In the genomic region with DNA sequence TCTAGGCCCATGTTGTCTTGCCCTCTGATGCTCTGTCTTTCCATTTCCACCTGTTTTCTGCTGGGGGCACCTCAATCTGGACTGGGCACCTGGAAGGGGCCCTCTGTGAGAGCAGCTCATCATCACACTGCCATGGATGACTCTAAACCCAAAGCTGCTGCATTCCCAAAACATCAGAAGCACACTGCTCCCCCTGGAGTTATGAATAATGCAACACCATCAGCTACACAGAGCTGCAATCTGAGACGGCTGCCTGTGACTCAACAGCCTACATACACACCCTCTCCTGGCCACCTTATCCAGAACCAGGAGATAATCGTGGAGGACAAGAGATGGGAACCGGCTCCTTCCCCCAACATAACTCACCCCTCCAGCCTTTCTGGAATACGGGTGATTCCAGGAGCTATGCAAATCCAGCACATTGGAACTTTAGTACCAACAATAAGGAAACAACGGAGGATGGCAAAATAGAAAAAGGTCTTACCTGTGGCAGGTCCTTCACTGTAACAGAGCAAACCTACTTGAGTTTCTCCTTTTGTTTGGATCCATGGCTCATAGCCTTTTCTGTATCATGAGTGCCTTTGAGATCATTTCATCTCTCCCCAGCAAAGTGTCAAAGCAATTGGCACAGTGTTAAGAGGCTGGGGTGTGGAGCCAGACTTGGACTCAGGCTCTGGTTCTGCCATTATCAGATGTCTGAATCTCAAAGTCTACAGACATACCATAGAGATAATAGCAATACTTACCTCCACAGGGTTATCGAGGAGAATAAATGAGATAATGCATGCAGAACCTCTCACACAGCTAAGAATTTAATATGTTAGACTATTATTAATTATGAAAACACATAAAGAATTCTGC, we compare ENCODE assay signal across 8 cellular contexts. TPM values are rescaled to one million over a fixed set of nuclear protein-coding genes. Genes with fewer than 3 reads are reported as not detected.
DNase-seq lines count a peak whose midpoint lies in the region; ATAC-seq and TF ChIP-seq lines count a peak whose summit lies in the region.

No MANE protein-coding gene starts in this region.

- H4K91ac ChIP-seq in IMR-90 (ENCODE audit: insufficient read depth, low read depth, low read length), result no peak overlapping the region
- no peak overlapping the region for H4K91ac ChIP-seq in neuronal stem cell (ENCODE audit: low read depth, low read length, poor library complexity)

- no peak overlapping the region for H3K4ac ChIP-seq in IMR-90 (ENCODE audit: low read depth, low read length)
- no peak overlapping the region for H3K4ac ChIP-seq in neuronal stem cell (ENCODE audit: low read length)

- H3K23ac ChIP-seq in IMR-90 (ENCODE audit: low read depth, low read length), result no peak overlapping the region
- no peak overlapping the region for H3K23ac ChIP-seq in neuronal stem cell (ENCODE audit: low read depth, low read length, poor library complexity)

- H3K9me1 ChIP-seq in IMR-90 (ENCODE audit: insufficient read depth, low read length), result peaks cover 17% of the 10 kb centered on the region

- H4K5ac ChIP-seq in IMR-90 (ENCODE audit: low read depth, low read length), result no peak overlapping the region

- H3K27ac ChIP-seq in IMR-90 (ENCODE audit: insufficient read depth, low read length), result no peak overlapping the region
- H3K27ac ChIP-seq in WERI-Rb-1, result no peak overlapping the region
- H3K27ac ChIP-seq in gastrocnemius medialis, result peak overlapping the region in 2 of 4 donors; percentile 44 to 51
- no peak overlapping the region for H3K27ac ChIP-seq in neuronal stem cell (replicated peaks; ENCODE audit: low read length)

- H2AFZ ChIP-seq in IMR-90 (replicated peaks; ENCODE audit: low read length, poor library complexity), result no peak overlapping the region
- no peak overlapping the region for H2AFZ ChIP-seq in neuronal stem cell (ENCODE audit: low read length)

- H2AK9ac ChIP-seq in IMR-90 (replicated peaks; ENCODE audit: low read depth, low read length, poor library complexity), result no peak overlapping the region

- H3K9me3 ChIP-seq in IMR-90 (ENCODE audit: control insufficient read depth, insufficient read depth, low read length), result no peaks in the 10 kb centered on the region
- H3K9me3 ChIP-seq in WERI-Rb-1 (ENCODE audit: severe bottlenecking), result no peaks in the 10 kb centered on the region
- H3K9me3 ChIP-seq in gastrocnemius medialis, result no peaks in the 10 kb centered on the region
- no peaks in the 10 kb centered on the region for H3K9me3 ChIP-seq in neuronal stem cell (replicated peaks in 1 of 2; ENCODE audit: control insufficient read depth in 2 of 2, insufficient read depth in 1 of 2, low read depth in 1 of 2, low read length in 2 of 2)

- no peak overlapping the region for H2BK20ac ChIP-seq in IMR-90 (ENCODE audit: low read depth, low read length)

- H2BK12ac ChIP-seq in neuronal stem cell (ENCODE audit: low read length), result no peak overlapping the region

- H3K14ac ChIP-seq in IMR-90 (replicated peaks; ENCODE audit: low read depth, low read length), result peak overlapping the region; percentile 41; the same call in 1 of the 2 replicates
- H3K14ac ChIP-seq in neuronal stem cell (ENCODE audit: low read length), result no peak overlapping the region

- TF ChIP-seq POLR2A in IMR-90 (IDR thresholded peaks at IDR 0.05; ENCODE audit: low read depth, low read length) (peak; percentile 47; the same call in 1 of the 2 replicates), gastrocnemius medialis (IDR thresholded peaks at IDR 0.05) (peak in 1 of 2 donors; percentile 19)

- WGBS in IMR-90 (ENCODE audit: extremely low coverage in 2 of 2, insufficient read length in 1 of 2), 2 experiments, result 100% methylated on average over 1 of the region's 6 CpGs; no CpG with 5 or more reads in 1 of the 2 experiments
- WGBS in neuronal stem cell (ENCODE audit: extremely low coverage in 2 of 2, insufficient read length in 2 of 2, insufficient replicate concordance in 1 of 2), 2 donors, result no CpG with 5 or more reads among the region's 6 CpGs

- no peak overlapping the region for H3K18ac ChIP-seq in IMR-90 (ENCODE audit: low read depth, low read length)
- no peak overlapping the region for H3K18ac ChIP-seq in neuronal stem cell (ENCODE audit: low read length)

- H3K27me3 ChIP-seq in IMR-90 (ENCODE audit: control insufficient read depth, insufficient read depth, low read length) (no peaks in the 10 kb centered on the region), WERI-Rb-1 (ENCODE audit: insufficient read depth, low read depth, severe bottlenecking) (no peaks in the 10 kb centered on the region), gastrocnemius medialis (no peaks in the 10 kb centered on the region), neuronal stem cell (ENCODE audit: control insufficient read depth in 3 of 3, insufficient read depth in 3 of 3, low read depth in 1 of 3, low read length in 3 of 3) (no peaks in the 10 kb centered on the region)

- dilution Hi-C loops in IMR-90 (cut with HindIII; ENCODE audit: low sequenced_read_pairs, unreplicated experiment), result no loop called here

- H3K56ac ChIP-seq in IMR-90 (ENCODE audit: extremely low read depth, insufficient read depth, low read length), result no peak overlapping the region

- CTCF ChIA-PET in IMR-90 (lab: Yijun Ruan, JAX), result interaction anchor here (0.6 to 1.5 kb wide), 11 partner anchors 11 to 503 kb away, joined by 3 to 16 read pairs (median 4); partner anchors contain the start of gene RNF19B

- peak overlapping the region; percentile 8 for H2BK5ac ChIP-seq in IMR-90 (ENCODE audit: low read depth, low read length, poor library complexity, severe bottlenecking)
- no peak overlapping the region for H2BK5ac ChIP-seq in neuronal stem cell (ENCODE audit: low read length)

- TF ChIP-seq CTCF in IMR-90 (conservative IDR thresholded peaks at IDR 0.05; ENCODE audit: low read depth, low read length), result peak; percentile 89
- TF ChIP-seq CTCF in WERI-Rb-1 (IDR thresholded peaks at IDR 0.05; ENCODE audit: low read depth, low read length), result peak; percentile 62
- peak in 4 of 5 experiments; percentile 35 to 52 (median 46) for TF ChIP-seq CTCF in gastrocnemius medialis (IDR thresholded peaks at IDR 0.05 in 4 of 5, conservative IDR thresholded peaks at IDR 0.05 in 1 of 5)

- H3K9ac ChIP-seq in IMR-90 (ENCODE audit: low read depth, low read length) (no peak overlapping the region), neuronal stem cell (ENCODE audit: low read depth, low read length, poor library complexity) (no peak overlapping the region)

- H3K79me1 ChIP-seq in IMR-90 (ENCODE audit: low read depth in 1 of 2, low read length in 2 of 2) (peaks cover 2 to 24% of the 10 kb centered on the region in 2 experiments), neuronal stem cell (ENCODE audit: low read depth, low read length) (no peaks in the 10 kb centered on the region)

- BruUV-seq in IMR-90 (replicated peaks; lab: Mats Ljungman, UMichigan), result no TSS peak

- H2BK120ac ChIP-seq in IMR-90 (ENCODE audit: low read depth, low read length), result no peak overlapping the region
- H2BK120ac ChIP-seq in neuronal stem cell (ENCODE audit: low read depth, low read length), result no peak overlapping the region

- peaks cover 25% of the 10 kb centered on the region for H3K4me1 ChIP-seq in IMR-90 (ENCODE audit: control insufficient read depth, insufficient read depth, low read length)
- H3K4me1 ChIP-seq in gastrocnemius medialis, result peaks cover 38 to 58% of the 10 kb centered on the region in 2 donors
- peaks cover 11 to 14% of the 10 kb centered on the region in 2 donors for H3K4me1 ChIP-seq in neuronal stem cell (ENCODE audit: control insufficient read depth in 2 of 2, insufficient read depth in 1 of 2, low read depth in 1 of 2, low read length in 2 of 2)

- H2AK5ac ChIP-seq in IMR-90 (ENCODE audit: low read depth, low read length), result peak overlapping the region; percentile 16; the same call in 1 of the 2 replicates
- no peak overlapping the region for H2AK5ac ChIP-seq in neuronal stem cell (ENCODE audit: low read depth, low read length)

- peaks cover 11% of the 10 kb centered on the region; the same call in 1 of the 2 replicates for H4K20me1 ChIP-seq in IMR-90 (ENCODE audit: insufficient read depth, low read length)

- H4K8ac ChIP-seq in IMR-90 (ENCODE audit: low read depth in 2 of 2, low read length in 2 of 2) (no peak overlapping the region), neuronal stem cell (ENCODE audit: low read depth, low read length) (no peak overlapping the region)

- ATAC-seq in IMR-90 (ENCODE audit: low read depth) (peak; percentile 96), gastrocnemius medialis (peak; percentile 86 to 90), HG03097 (IDR thresholded peaks at IDR 0.05; ENCODE audit: low FRiP score, unreplicated experiment) (no peak)

- H2BK15ac ChIP-seq in IMR-90 (ENCODE audit: low read depth, low read length) (no peak overlapping the region), neuronal stem cell (ENCODE audit: low read length) (no peak overlapping the region)

- intact Hi-C loops in IMR-90 (cut with micrococcal nuclease), result loop anchor here (1.0 kb wide), 2 partner anchors 43 to 74 kb away; partner anchors contain the start of gene RNF19B
- intact Hi-C loops in gastrocnemius medialis (cut with DNase I; ENCODE audit: low total_unique reads), result loop anchor here (5.0 kb wide), 2 partner anchors 45 to 60 kb away; partner anchors contain the start of gene RNF19B

- peak; percentile 92 for TF ChIP-seq RAD21 in IMR-90 (IDR thresholded peaks at IDR 0.05; ENCODE audit: low read length)

- H3K36me3 ChIP-seq in IMR-90 (ENCODE audit: control insufficient read depth, insufficient read depth, low read length), result peaks cover 21% of the 10 kb centered on the region
- H3K36me3 ChIP-seq in WERI-Rb-1, result peaks cover 37% of the 10 kb centered on the region
- peaks cover 0 to 32% of the 10 kb centered on the region in 2 donors for H3K36me3 ChIP-seq in gastrocnemius medialis
- peaks cover 11 to 48% of the 10 kb centered on the region in 2 donors for H3K36me3 ChIP-seq in neuronal stem cell (replicated peaks in 1 of 2; ENCODE audit: control insufficient read depth in 2 of 2, insufficient read depth in 2 of 2, low read length in 2 of 2)

- H3K4me2 ChIP-seq in IMR-90 (ENCODE audit: low read depth, low read length) (no peak overlapping the region), neuronal stem cell (ENCODE audit: insufficient read depth, low read length, poor library complexity, severe bottlenecking) (no peak overlapping the region)

- in situ Hi-C loops in IMR-90 (cut with MboI; ENCODE audit: low sequenced_read_pairs) (loop anchor here (5.0 kb wide), 1 partner anchor 75 kb away; no protein-coding TSS in a partner anchor), gastrocnemius medialis (cut with MboI; ENCODE audit: low sequenced_read_pairs in 4 of 4) (loop anchor here in 1 of 4 donors (10.0 kb wide), 1 partner anchor 73 kb away; no protein-coding TSS in a partner anchor)

- POLR2A ChIA-PET in IMR-90 (lab: Charles Lee; ENCODE audit: unreplicated experiment), result interaction anchor here (0.5 to 0.7 kb wide), 2 partner anchors 131 to 464 kb away, joined by 4 read pairs; no protein-coding TSS in a partner anchor

- H3K4me3 ChIP-seq in IMR-90 (ENCODE audit: insufficient read depth, low read depth, low read length) (no peak overlapping the region), WERI-Rb-1 (ENCODE audit: low read depth, low read length) (no peak overlapping the region), gastrocnemius medialis (no peak overlapping the region), neuronal stem cell (ENCODE audit: low read length in 2 of 2) (no peak overlapping the region)

- peak; percentile 41 for DNase-seq in DMS53 treated with DMSO at 0.1 percent for 48 hours (lab: John Stamatoyannopoulos, UW; ENCODE audit: unreplicated experiment)
- peak; percentile 94 for DNase-seq in IMR-90
- peak; percentile 46 for DNase-seq in WERI-Rb-1
- DNase-seq in germinal center (ENCODE audit: low spot score), result peak; percentile 25
- peak; percentile 42 to 68 for DNase-seq in gastrocnemius medialis
- no peak for DNase-seq in neuronal stem cell (ENCODE audit: low spot score)
- no peak for DNase-seq in activated CD8-positive, alpha-beta memory T cell treated with anti-CD3 and anti-CD28 coated beads, Interleukin-2, amount 50 U/mL, for 48 hours

RNA-seq across cellular contexts. Expression of gene AK2, which starts 29.3 kb away (rescaled TPM):
- 118 and 168 TPM in 2 replicates for total RNA-seq in IMR-90 (2012; rRNA removed)
- polyA plus RNA-seq in IMR-90 (2012; rRNA removed), result 152 and 203 TPM in 2 replicates
- 77.4 and 134 TPM in 2 replicates for polyA plus RNA-seq in IMR-90 (2012; cell fraction: cytosol; rRNA removed)
- 53.9 and 195 TPM in 2 replicates for polyA plus RNA-seq in IMR-90 (2012; cell fraction: nucleus; rRNA removed; ENCODE audit: low replicate concordance)
- total RNA-seq in gastrocnemius medialis, result 100 to 1,000 TPM; 125 to 261 (median 152) TPM
- polyA plus RNA-seq in neuronal stem cell (2013, experiment 1 of 2), result 47.7 TPM
- polyA plus RNA-seq in neuronal stem cell (2013, experiment 2 of 2), result 46.5 TPM

RNA-seq across cellular contexts. Expression of gene RNF19B, which starts 42.8 kb away (rescaled TPM):
- total RNA-seq in IMR-90 (2012; rRNA removed) (9.2 and 10.0 TPM in 2 replicates), gastrocnemius medialis (10 to 100 TPM; 22.7 to 34.4 (median 28.6) TPM)
- polyA plus RNA-seq in IMR-90 (2012; rRNA removed), result 11.4 and 11.6 TPM in 2 replicates
- polyA plus RNA-seq in IMR-90 (2012; cell fraction: cytosol; rRNA removed), result 9.2 and 10.4 TPM in 2 replicates
- polyA plus RNA-seq in IMR-90 (2012; cell fraction: nucleus; rRNA removed; ENCODE audit: low replicate concordance), result 6.9 and 12.0 TPM in 2 replicates
- polyA plus RNA-seq in neuronal stem cell (2013, experiment 1 of 2), result 8.9 TPM
- 8.5 TPM for polyA plus RNA-seq in neuronal stem cell (2013, experiment 2 of 2)

Comparison
In these comparisons a context has a peak if more than half of its experiments do, and no peak if none do; other contexts are left out.
1. DNase-seq: peak in DMS53 treated with DMSO at 0.1 percent for 48 hours (single experiment), IMR-90 (single experiment), WERI-Rb-1 (single experiment), germinal center (single experiment) and gastrocnemius medialis (2 of 2); none in neuronal stem cell (single experiment) and activated CD8-positive, alpha-beta memory T cell treated with anti-CD3 and anti-CD28 coated beads, Interleukin-2, amount 50 U/mL, for 48 hours (single experiment).
2. Peak in every context shown above with its lines, with median percentiles within 50 percentile points of each other: CTCF ChIP-seq.